Comparison of ENCODE assay signal across 8 cellular contexts in genomic region chr17:40317880-40318834, GRCh38. TPM values are rescaled to one million over a fixed set of nuclear protein-coding genes. Genes with fewer than 3 reads are reported as not detected.
A peak's percentile ranks its signal among the peaks of the same experiment; 100 is the strongest.
DNase-seq lines count a peak whose midpoint lies in the region; ATAC-seq and TF ChIP-seq lines count a peak whose summit lies in the region.

No MANE protein-coding gene starts in this region.

- WGBS in esophagus muscularis mucosa = 1% methylated on average over 39 of the region's 70 CpGs

- DNase-seq in DMS 273 (lab: John Stamatoyannopoulos, UW; ENCODE audit: unreplicated experiment) (peak; percentile 98), PC-9 (peak; percentile 88 to 90), esophagus muscularis mucosa (ENCODE audit: extremely low spot score) (peak; percentile 98)
- peak; percentile 88 for DNase-seq in Jurkat, Clone E6-1 (ENCODE audit: low read depth, low spot score)
- DNase-seq in activated T-cell treated with anti-CD3 and anti-CD28 coated beads, Interleukin-2, amount 50 U/mL, for 4 hours = peak; percentile 86
- peak; percentile 72 for DNase-seq in stimulated activated CD8-positive, alpha-beta memory T cell treated with anti-CD3 and anti-CD28 coated beads, Interleukin-7, amount 100 ng/mL, for 24 hours (ENCODE audit: low read depth)

- H3K36me3 ChIP-seq in PC-9 (ENCODE audit: low read depth) (no peaks in the 10 kb centered on the region), esophagus muscularis mucosa (no peaks in the 10 kb centered on the region), muscle layer of duodenum (ENCODE audit: control insufficient read depth in 1 of 2, insufficient read depth in 2 of 2, low read length in 2 of 2) (peaks cover 0 to 10% of the 10 kb centered on the region in 2 donors)

- peak; percentile 82 for TF ChIP-seq POLR2A in esophagus muscularis mucosa (IDR thresholded peaks at IDR 0.05; ENCODE audit: low read depth)

- peak; percentile 56 for ATAC-seq in GM21528 (IDR thresholded peaks at IDR 0.05; ENCODE audit: low FRiP score, unreplicated experiment)
- peak; percentile 73 to 76 for ATAC-seq in activated T-cell treated with anti-CD3 and anti-CD28 coated beads, Interleukin-2, amount 50 U/mL, for 4 hours

- intact Hi-C loops in PC-9 (cut with micrococcal nuclease; ENCODE audit: unreplicated experiment) = loop anchor here (2.0 to 10.0 kb wide), 3 partner anchors 15 to 293 kb away; no protein-coding TSS in a partner anchor
- intact Hi-C loops in esophagus muscularis mucosa (cut with DNase I) = loop anchor here (2.0 kb wide), 1 partner anchor 25 kb away; no protein-coding TSS in a partner anchor

- no peaks in the 10 kb centered on the region for H3K9me3 Mint-ChIP-seq in activated T-cell treated with anti-CD3 and anti-CD28 coated beads, Interleukin-2, amount 50 U/mL, for 4 hours

- no peaks in the 10 kb centered on the region for H3K27me3 ChIP-seq in PC-9 (ENCODE audit: insufficient read depth, low read depth)
- no peaks in the 10 kb centered on the region for H3K27me3 ChIP-seq in esophagus muscularis mucosa
- H3K27me3 ChIP-seq in muscle layer of duodenum (ENCODE audit: low read depth, low read length) = no peaks in the 10 kb centered on the region

- no peaks in the 10 kb centered on the region for H3K36me3 Mint-ChIP-seq in activated T-cell treated with anti-CD3 and anti-CD28 coated beads, Interleukin-2, amount 50 U/mL, for 4 hours (ENCODE audit: insufficient read depth)

- H3K4me2 ChIP-seq in PC-9 = peak overlapping the region; percentile 99

- no peaks in the 10 kb centered on the region for H3K9me3 ChIP-seq in PC-9 (ENCODE audit: insufficient read depth, low read depth)
- no peaks in the 10 kb centered on the region for H3K9me3 ChIP-seq in esophagus muscularis mucosa
- no peaks in the 10 kb centered on the region for H3K9me3 ChIP-seq in muscle layer of duodenum (ENCODE audit: control insufficient read depth in 1 of 2, low read length in 2 of 2)

- CTCF ChIA-PET in PC-9 (lab: Charles Lee) = interaction anchor here (0.6 to 1.3 kb wide), 4 partner anchors 13 to 158 kb away, joined by 3 to 10 read pairs (median 4); partner anchors contain the start of gene CDC6

- no peaks in the 10 kb centered on the region for H3K27me3 Mint-ChIP-seq in activated T-cell treated with anti-CD3 and anti-CD28 coated beads, Interleukin-2, amount 50 U/mL, for 4 hours (ENCODE audit: low read depth)

- no peaks in the 10 kb centered on the region for H3K9me2 ChIP-seq in PC-9 (ENCODE audit: insufficient read depth)

- H3F3A ChIP-seq in PC-9 (ENCODE audit: insufficient read depth, low read depth) = peaks cover 31% of the 10 kb centered on the region

- H3K4me1 ChIP-seq in PC-9 (replicated peaks; ENCODE audit: insufficient read depth) (peaks cover 85% of the 10 kb centered on the region), esophagus muscularis mucosa (peaks cover 92 to 95% (median 94%) of the 10 kb centered on the region in 4 donors), muscle layer of duodenum (ENCODE audit: control insufficient read depth in 1 of 2, insufficient read depth in 2 of 2, low read length in 2 of 2) (peaks cover 37 to 81% of the 10 kb centered on the region in 2 donors)

- H3K27ac ChIP-seq in PC-9 (peak overlapping the region; percentile 75), esophagus muscularis mucosa (replicated peaks in 1 of 4) (peak overlapping the region; percentile 94 to 98 (median 96)), muscle layer of duodenum (ENCODE audit: low read length) (peak overlapping the region; percentile 83)

- BruUV-seq in PC-9 (replicated peaks; lab: Mats Ljungman, UMichigan) = TSS peak; percentile 55

- no peak for TF ChIP-seq EP300 in esophagus muscularis mucosa (IDR thresholded peaks at IDR 0.05)

- peaks cover 51% of the 10 kb centered on the region for H3K79me2 ChIP-seq in PC-9 (ENCODE audit: low read depth)

- peaks cover 72% of the 10 kb centered on the region for H3K4me1 Mint-ChIP-seq in activated T-cell treated with anti-CD3 and anti-CD28 coated beads, Interleukin-2, amount 50 U/mL, for 4 hours (ENCODE audit: low read depth)

- peak overlapping the region; percentile 72 for H3K4me3 ChIP-seq in Jurkat, Clone E6-1 (ENCODE audit: low read length)
- H3K4me3 ChIP-seq in PC-9 = peak overlapping the region; percentile 99
- peak overlapping the region; percentile 90 to 99 (median 94) for H3K4me3 ChIP-seq in esophagus muscularis mucosa
- peak overlapping the region; percentile 89 to 94 for H3K4me3 ChIP-seq in muscle layer of duodenum (ENCODE audit: low read depth in 1 of 2, low read length in 2 of 2)

- H4K20me1 ChIP-seq in PC-9 (ENCODE audit: insufficient read depth) = peaks cover 10% of the 10 kb centered on the region

- POLR2A ChIA-PET in PC-9 (lab: Charles Lee; ENCODE audit: unreplicated experiment) = interaction anchor here (0.6 kb wide), 2 partner anchors 14 to 532 kb away, joined by 3 to 4 read pairs; no protein-coding TSS in a partner anchor

- no peak for TF ChIP-seq CTCF in PC-9 (conservative IDR thresholded peaks at IDR 0.05)
- peak in 1 of 3 experiments; percentile 15 for TF ChIP-seq CTCF in esophagus muscularis mucosa (IDR thresholded peaks at IDR 0.05)

- peak overlapping the region; percentile 97 for H2AFZ ChIP-seq in PC-9

- H3K4me3 Mint-ChIP-seq in activated T-cell treated with anti-CD3 and anti-CD28 coated beads, Interleukin-2, amount 50 U/mL, for 4 hours = peak overlapping the region; percentile 98

RNA-seq across cellular contexts. Expression of gene RARA, which starts 9.2 kb away (rescaled TPM):
- 11.8 TPM for polyA plus RNA-seq in Jurkat, Clone E6-1 (2012; ENCODE audit: insufficient read depth, insufficient read length)
- total RNA-seq in PC-9 (2021) (21.5 and 21.8 TPM in 2 replicates), esophagus muscularis mucosa (10 to 100 TPM; 26.2 to 53.5 (median 52.2) TPM)
- total RNA-seq in activated T-cell treated with anti-CD3 and anti-CD28 coated beads, Interleukin-2, amount 50 U/mL, for 4 hours = 10 to 100 TPM; 46.5 to 61.9 (median 48.7) TPM

RNA-seq across cellular contexts. Expression of gene CDC6, which starts 30.5 kb away (rescaled TPM):
- 105 TPM for polyA plus RNA-seq in Jurkat, Clone E6-1 (2012; ENCODE audit: insufficient read depth, insufficient read length)
- total RNA-seq in PC-9 (2021) = 37.8 and 44.9 TPM in 2 replicates
- 10 to 100 TPM; 67.3 to 94.0 (median 83.6) TPM for total RNA-seq in activated T-cell treated with anti-CD3 and anti-CD28 coated beads, Interleukin-2, amount 50 U/mL, for 4 hours
- total RNA-seq in esophagus muscularis mucosa = under 1 TPM; 0.32 to 0.83 (median 0.44) TPM

RNA-seq across cellular contexts. Expression of gene GJD3, which starts 46.4 kb away (rescaled TPM):
- polyA plus RNA-seq in Jurkat, Clone E6-1 (2012; ENCODE audit: insufficient read depth, insufficient read length) = not detected
- not detected in 2 replicates for total RNA-seq in PC-9 (2021)
- not detected for total RNA-seq in activated T-cell treated with anti-CD3 and anti-CD28 coated beads, Interleukin-2, amount 50 U/mL, for 4 hours
- under 1 TPM in 2 of 4 donors, not detected in 2; 0.40 to 0.50 TPM for total RNA-seq in esophagus muscularis mucosa

Comparison
In these comparisons a context has a peak if more than half of its experiments do, and no peak if none do; other contexts are left out.
1. Peak in every context shown above with its lines: DNase-seq, ATAC-seq, H3K4me3 ChIP-seq and H3K27ac ChIP-seq.
2. RNA of gene CDC6, which starts 30.5 kb away (total RNA-seq): 67.3 to 94.0 TPM in activated T-cell treated with anti-CD3 and anti-CD28 coated beads, Interleukin-2, amount 50 U/mL, for 4 hours and 37.8 to 44.9 TPM in PC-9; 0.32 to 0.83 TPM in esophagus muscularis mucosa; every median in the first group is over 10 times any median in the second.